In genomic region chr5:1091632-1092031, GRCh38 we compare ENCODE assay signal across 14 cellular contexts. TPM values are rescaled to one million over a fixed set of nuclear protein-coding genes. Genes with fewer than 3 reads are reported as not detected.
DNase-seq lines count a peak whose midpoint lies in the region; ATAC-seq and TF ChIP-seq lines count a peak whose summit lies in the region.
"Had no signal": no experiment of that assay in that cellular context is flagged by ENCODE, and none has a peak within 500 bp of the region (broad histone marks: within the 10 kb centered on the region; RNA-seq: fewer than 3 reads in every experiment).

No MANE protein-coding gene starts in this region.

- no peak overlapping the region for H3K56ac ChIP-seq in mesendoderm (ENCODE audit: low read length)

- H3K9me3 ChIP-seq in HEK293 (ENCODE audit: control insufficient read depth, insufficient read depth, low read depth, low read length) (no peaks in the 10 kb centered on the region), Panc1 (ENCODE audit: control insufficient read depth, insufficient read depth, low read depth, low read length) (no peaks in the 10 kb centered on the region), right atrium auricular region (no peaks in the 10 kb centered on the region), parathyroid adenoma (ENCODE audit: control insufficient read depth, low read length) (no peaks in the 10 kb centered on the region)
- H3K9me3 ChIP-seq: BE2C had no signal

- intact Hi-C loops in Panc1 (cut with micrococcal nuclease; ENCODE audit: unreplicated experiment): no loop called here

- no peak overlapping the region for H3K4ac ChIP-seq in mesendoderm (ENCODE audit: low read depth, low read length)

- H3K9ac ChIP-seq in parathyroid adenoma (no peak overlapping the region), mesendoderm (ENCODE audit: low read length) (no peak overlapping the region)

- H2AFZ ChIP-seq in parathyroid adenoma: no peak overlapping the region
- H2AFZ ChIP-seq: GM23338 had no signal

- H3K36me3 ChIP-seq in HEK293 (ENCODE audit: control insufficient read depth in 2 of 2, insufficient read depth in 1 of 2, low read length in 2 of 2) (peaks cover 0 to 59% of the 10 kb centered on the region in 2 experiments; a peak in 1 of 3 replicates), Panc1 (ENCODE audit: control insufficient read depth, insufficient read depth, low read length) (peaks cover 24% of the 10 kb centered on the region), right atrium auricular region (peaks cover 38% of the 10 kb centered on the region), parathyroid adenoma (ENCODE audit: control insufficient read depth, insufficient read depth, low read length) (no peaks in the 10 kb centered on the region), mesendoderm (ENCODE audit: control insufficient read depth, insufficient read depth, low read length) (no peaks in the 10 kb centered on the region)
- H3K36me3 ChIP-seq: BE2C had no signal

- H3K18ac ChIP-seq in mesendoderm (ENCODE audit: low read length): no peak overlapping the region

- H3K79me1 ChIP-seq in mesendoderm (ENCODE audit: low read length): peaks cover 1% of the 10 kb centered on the region

- no peak overlapping the region for H4K8ac ChIP-seq in mesendoderm (ENCODE audit: low read depth, low read length)

- in situ Hi-C loops in Panc1 (cut with HindIII; ENCODE audit: low pct_unique_long_range_greater_than_20kb, low sequenced_read_pairs) (no loop called here), ACHN (cut with HindIII; ENCODE audit: low pct_ligation_motif_present, low pct_unique_long_range_greater_than_20kb, low sequenced_read_pairs) (no loop called here)

- no CpG with 5 or more reads among the region's 23 CpGs for WGBS in mesendoderm (ENCODE audit: extremely low coverage, insufficient coverage, low lambda C conversion rate)

- H2BK5ac ChIP-seq in mesendoderm (ENCODE audit: low read length): no peak overlapping the region

- POLR2A ChIA-PET in HEK293 (lab: Yijun Ruan, JAX): no interaction called here
- POLR2A ChIA-PET in Panc1 (lab: Charles Lee): no interaction called here

- TF ChIP-seq CTCF in HEK293 (tag by site-specific recombination; IDR thresholded peaks at IDR 0.05) (no peak), Panc1 (IDR thresholded peaks at IDR 0.05) (no peak), right atrium auricular region (IDR thresholded peaks at IDR 0.05) (no peak), parathyroid adenoma (IDR thresholded peaks at IDR 0.05) (no peak)

- H3K27me3 ChIP-seq in Panc1 (ENCODE audit: control insufficient read depth, insufficient read depth, low read length) (no peaks in the 10 kb centered on the region), right atrium auricular region (no peaks in the 10 kb centered on the region), parathyroid adenoma (ENCODE audit: control insufficient read depth, insufficient read depth, low read length) (no peaks in the 10 kb centered on the region), mesendoderm (ENCODE audit: insufficient read depth, low read length, poor library complexity) (no peaks in the 10 kb centered on the region)
- H3K27me3 ChIP-seq: BE2C had no signal

- no peak overlapping the region for H2BK15ac ChIP-seq in mesendoderm (replicated peaks; ENCODE audit: low read depth)

- no TSS peak for BruUV-seq in Panc1 (replicated peaks; lab: Mats Ljungman, UMichigan)

- DNase-seq in Panc1 (ENCODE audit: low read depth, low spot score): no peak
- DNase-seq in right atrium auricular region (ENCODE audit: low spot score): no peak
- DNase-seq in ACHN: no peak
- no peak for DNase-seq in mesendoderm
- no peak for DNase-seq in T-helper 2 cell
- DNase-seq: BE2C; CD4-positive, alpha-beta memory T cell; DMS79; H7 had no signal

- H3K23ac ChIP-seq in mesendoderm (ENCODE audit: low read length): no peak overlapping the region

- no peak overlapping the region for H2BK120ac ChIP-seq in mesendoderm (ENCODE audit: low read depth, low read length)

- H3K4me2 ChIP-seq in parathyroid adenoma (ENCODE audit: low read length) (no peak overlapping the region), mesendoderm (ENCODE audit: low read length) (no peak overlapping the region)
- H3K4me2 ChIP-seq: GM23338 had no signal

- H2AK5ac ChIP-seq in mesendoderm (ENCODE audit: low read length): no peak overlapping the region

- CTCF ChIA-PET in HEK293 (lab: Yijun Ruan, JAX): no interaction called here
- CTCF ChIA-PET in Panc1 (lab: Charles Lee): no interaction called here

- ATAC-seq in Panc1: no peak
- ATAC-seq: GM12878, GM23338 had no signal

- H3K4me3 ChIP-seq in HEK293 (ENCODE audit: low read depth, low read length): no peak overlapping the region
- no peak overlapping the region for H3K4me3 ChIP-seq in Panc1 (ENCODE audit: low read depth in 2 of 2, low read length in 2 of 2)
- no peak overlapping the region for H3K4me3 ChIP-seq in right atrium auricular region
- no peak overlapping the region for H3K4me3 ChIP-seq in parathyroid adenoma (ENCODE audit: low read depth, low read length)
- no peak overlapping the region for H3K4me3 ChIP-seq in mesendoderm (ENCODE audit: low read length)
- H3K4me3 ChIP-seq: GM12878, GM23338 had no signal

- no peaks in the 10 kb centered on the region for H3K79me2 ChIP-seq in parathyroid adenoma
- no peaks in the 10 kb centered on the region for H3K79me2 ChIP-seq in mesendoderm (ENCODE audit: control insufficient read depth, insufficient read depth, low read length)

- H3K27ac ChIP-seq in HEK293 (ENCODE audit: extremely low read depth, low read depth, low read length) (no peak overlapping the region), Panc1 (ENCODE audit: low read length) (peak overlapping the region; percentile 97), right atrium auricular region (peak overlapping the region; percentile 21 to 41), parathyroid adenoma (peak overlapping the region; percentile 49), mesendoderm (ENCODE audit: low read depth, low read length) (no peak overlapping the region)
- H3K27ac ChIP-seq: C4-2B had no signal

- H3K4me1 ChIP-seq in HEK293 (ENCODE audit: control insufficient read depth, insufficient read depth, low read length): no peaks in the 10 kb centered on the region
- peaks cover 76% of the 10 kb centered on the region for H3K4me1 ChIP-seq in Panc1 (ENCODE audit: control insufficient read depth, insufficient read depth, low read length)
- H3K4me1 ChIP-seq in right atrium auricular region: peaks cover 0 to 36% of the 10 kb centered on the region in 2 donors
- no peaks in the 10 kb centered on the region for H3K4me1 ChIP-seq in parathyroid adenoma
- H3K4me1 ChIP-seq in mesendoderm (ENCODE audit: control insufficient read depth, low read depth, low read length): no peaks in the 10 kb centered on the region
- H3K4me1 ChIP-seq: BE2C had no signal

- H4K5ac ChIP-seq in mesendoderm (ENCODE audit: low read length): no peak overlapping the region

TF ChIP-seq in HEK293, 187 proteins besides CTCF, POLR2A, EP300 and RAD21:
- TF ChIP-seq ZNF600 (tag by site-specific recombination; IDR thresholded peaks at IDR 0.05) (peak; percentile 46; the same call in 1 of the 2 replicates), ZNF155 (tag by site-specific recombination; IDR thresholded peaks at IDR 0.05) (no peak), REST (tag by site-specific recombination; IDR thresholded peaks at IDR 0.05) (no peak)

RNA-seq across cellular contexts. Expression of gene SLC12A7, which starts 20.2 kb away (rescaled TPM):
- total RNA-seq in Panc1 (2021; ENCODE audit: unreplicated experiment) (297 TPM), right atrium auricular region (10 to 100 TPM; 28.5 to 42.3 TPM)
- 468 TPM for polyA plus RNA-seq in Panc1 (2012; ENCODE audit: insufficient read length)
- polyA plus RNA-seq in mesendoderm (2013, experiment 1 of 2): 8.6 TPM
- polyA plus RNA-seq in mesendoderm (2013, experiment 2 of 2): 8.4 TPM

Comparison
In these comparisons a context has a peak if more than half of its experiments do, and no peak if none do; other contexts are left out.
1. H3K27ac ChIP-seq: peak in Panc1 (single experiment), right atrium auricular region (2 of 2) and parathyroid adenoma (single experiment); none in HEK293 (single experiment) and mesendoderm (single experiment).